Comparison of ENCODE assay signal across 8 cellular contexts in the genomic region with DNA sequence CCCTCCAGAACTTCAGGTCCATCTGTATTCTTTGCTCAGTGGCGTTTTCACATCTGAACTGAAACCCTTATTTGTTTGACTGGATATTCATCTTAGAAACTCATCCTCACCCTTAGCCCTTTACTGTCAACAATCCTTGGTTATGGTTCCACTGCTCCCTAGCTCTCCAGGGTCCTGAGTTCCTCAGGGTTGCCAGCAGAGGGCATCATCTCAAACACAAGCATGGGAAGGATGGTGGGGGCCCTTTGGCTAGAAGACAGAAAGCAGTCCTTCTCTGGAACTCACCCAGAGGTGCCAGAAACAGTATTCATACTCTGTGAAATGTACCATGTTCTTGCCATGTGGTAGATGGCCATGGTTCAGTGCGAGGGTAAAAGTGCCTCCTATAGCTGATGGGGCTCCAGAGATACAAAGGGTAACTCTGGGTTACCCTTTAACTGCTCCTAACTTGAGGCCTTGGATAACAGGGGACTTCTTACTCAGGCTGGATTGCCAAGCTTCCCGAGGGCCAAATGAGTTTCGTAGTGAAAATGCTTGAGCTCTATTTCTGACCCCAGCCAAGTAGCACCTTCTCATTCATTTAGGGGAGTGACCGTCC. TPM values are rescaled to one million over a fixed set of nuclear protein-coding genes. Genes with fewer than 3 reads are reported as not detected.
A peak's percentile ranks its signal among the peaks of the same experiment; 100 is the strongest.
DNase-seq lines count a peak whose midpoint lies in the region; ATAC-seq, FAIRE-seq and TF ChIP-seq lines count a peak whose summit lies in the region.

No MANE protein-coding gene starts in this region.

- no peak for TF ChIP-seq POLR2A in right lobe of liver (IDR thresholded peaks at IDR 0.05)

- no peak overlapping the region for H3K4me3 Mint-ChIP-seq in activated CD4-positive, alpha-beta T cell treated with anti-CD3 and anti-CD28 coated beads, Interleukin-2, amount 10 ng/mL, durations not matched to agents 7 days and 5 days

- no peaks in the 10 kb centered on the region for H4K20me1 ChIP-seq in DND-41 (ENCODE audit: insufficient read depth, low read length)

- WGBS in right lobe of liver (ENCODE audit: insufficient coverage, low coverage, low lambda C conversion rate, missing lambda C conversion rate), result 75% methylated on average over 1 of the region's 5 CpGs

- FAIRE-seq in RCC 7860 (lab: Jason Lieb, UNC), result no peak

- H3K4me2 ChIP-seq in DND-41 (ENCODE audit: insufficient read depth, low read length), result no peak overlapping the region

- intact Hi-C loops in right lobe of liver (cut with DNase I), result no loop called here

- TF ChIP-seq CTCF in DND-41 (IDR thresholded peaks at IDR 0.05; ENCODE audit: borderline replicate concordance, extremely low read depth, low read length, poor library complexity, severe bottlenecking), result peak; percentile 65
- peak; percentile 20 to 37 (median 34) for TF ChIP-seq CTCF in right lobe of liver (IDR thresholded peaks at IDR 0.05)

- H3K27ac Mint-ChIP-seq in activated CD4-positive, alpha-beta T cell treated with anti-CD3 and anti-CD28 coated beads, Interleukin-2, amount 10 ng/mL, durations not matched to agents 7 days and 5 days, result no peak overlapping the region

- CTCF ChIA-PET in activated CD4-positive, alpha-beta T cell treated with anti-CD3 and anti-CD28 coated beads, Interleukin-2, amount 10 ng/mL, durations not matched to agents 7 days and 5 days (lab: Charles Lee), result interaction anchor here (0.6 to 4.3 kb wide), 13 partner anchors 9 to 256 kb away, joined by 3 to 18 read pairs (median 3); a partner anchor contains a TSS

- no peak overlapping the region for H2AFZ ChIP-seq in DND-41 (ENCODE audit: low read depth, low read length)

- ATAC-seq in DND-41 (ENCODE audit: insufficient read depth, low read depth), result peak; percentile 85
- peak in 2 of 4 donors; percentile 30 to 44 for ATAC-seq in right lobe of liver
- ATAC-seq in HG03565 (IDR thresholded peaks at IDR 0.05; ENCODE audit: unreplicated experiment), result no peak
- no peak for ATAC-seq in HG02938 (IDR thresholded peaks at IDR 0.05; ENCODE audit: unreplicated experiment)

- H3K36me3 ChIP-seq in DND-41 (ENCODE audit: insufficient read depth, low read length) (peaks cover 87% of the 10 kb centered on the region), right lobe of liver (peaks cover 12 to 91% (median 50%) of the 10 kb centered on the region in 4 donors)

- H3K4me3 ChIP-seq in DND-41 (ENCODE audit: low read depth in 1 of 2, low read length in 2 of 2), result no peak overlapping the region
- no peak overlapping the region for H3K4me3 ChIP-seq in right lobe of liver

- H3K4me1 Mint-ChIP-seq in activated CD4-positive, alpha-beta T cell treated with anti-CD3 and anti-CD28 coated beads, Interleukin-2, amount 10 ng/mL, durations not matched to agents 7 days and 5 days, result peaks cover 4% of the 10 kb centered on the region

- no peak overlapping the region for H3K9ac ChIP-seq in DND-41 (ENCODE audit: low read depth, low read length)

- H3K27me3 ChIP-seq in DND-41 (ENCODE audit: insufficient read depth, low read length, poor library complexity), result no peaks in the 10 kb centered on the region
- H3K27me3 ChIP-seq in right lobe of liver, result no peaks in the 10 kb centered on the region

- no peaks in the 10 kb centered on the region for H3K4me1 ChIP-seq in DND-41 (ENCODE audit: insufficient read depth, low read length)
- no peaks in the 10 kb centered on the region for H3K4me1 ChIP-seq in right lobe of liver

- no peaks in the 10 kb centered on the region for H3K79me2 ChIP-seq in DND-41 (ENCODE audit: insufficient read depth, low read length)

- H3K9me3 ChIP-seq in DND-41 (ENCODE audit: insufficient read depth, low read length, severe bottlenecking), result no peaks in the 10 kb centered on the region
- no peaks in the 10 kb centered on the region for H3K9me3 ChIP-seq in right lobe of liver

- POLR2A ChIA-PET in activated CD4-positive, alpha-beta T cell treated with anti-CD3 and anti-CD28 coated beads, Interleukin-2, amount 10 ng/mL, durations not matched to agents 7 days and 5 days (lab: Charles Lee), result no interaction called here

- peak; percentile 40 for DNase-seq in DND-41
- DNase-seq in HuH-7.5 (ENCODE audit: low spot score), result peak; percentile 21
- DNase-seq in activated CD4-positive, alpha-beta T cell treated with anti-CD3 and anti-CD28 coated beads, Interleukin-2, amount 10 ng/mL, durations not matched to agents 7 days and 5 days, result peak; percentile 27
- no peak for DNase-seq in right lobe of liver
- no peak for DNase-seq in RCC 7860 (ENCODE audit: low spot score)
- DNase-seq in DMS79 treated with DMSO at 0.1 percent for 48 hours (lab: John Stamatoyannopoulos, UW), result no peak

- H3K36me3 Mint-ChIP-seq in activated CD4-positive, alpha-beta T cell treated with anti-CD3 and anti-CD28 coated beads, Interleukin-2, amount 10 ng/mL, durations not matched to agents 7 days and 5 days (ENCODE audit: low read depth), result peaks cover 78% of the 10 kb centered on the region

- H3K9me3 Mint-ChIP-seq in activated CD4-positive, alpha-beta T cell treated with anti-CD3 and anti-CD28 coated beads, Interleukin-2, amount 10 ng/mL, durations not matched to agents 7 days and 5 days, result no peaks in the 10 kb centered on the region

- H3K27ac ChIP-seq in DND-41 (ENCODE audit: low read length) (no peak overlapping the region), right lobe of liver (no peak overlapping the region)

- no peaks in the 10 kb centered on the region for H3K27me3 Mint-ChIP-seq in activated CD4-positive, alpha-beta T cell treated with anti-CD3 and anti-CD28 coated beads, Interleukin-2, amount 10 ng/mL, durations not matched to agents 7 days and 5 days

RNA-seq across cellular contexts. Expression of a gene that starts 11.3 kb away (rescaled TPM):
- 10 to 100 TPM; 72.3 to 75.5 TPM for total RNA-seq in activated CD4-positive, alpha-beta T cell treated with anti-CD3 and anti-CD28 coated beads, Interleukin-2, amount 10 ng/mL, durations not matched to agents 7 days and 5 days
- 10 to 100 TPM; 31.1 to 45.7 (median 39.0) TPM for total RNA-seq in right lobe of liver

RNA-seq across cellular contexts. Expression of a gene that starts 11.4 kb away (rescaled TPM):
- total RNA-seq in activated CD4-positive, alpha-beta T cell treated with anti-CD3 and anti-CD28 coated beads, Interleukin-2, amount 10 ng/mL, durations not matched to agents 7 days and 5 days, result 100 to 1,000 TPM; 122 TPM
- total RNA-seq in right lobe of liver, result 100 to 1,000 TPM in 4 of 6 experiments, 10 to 100 TPM in 2; 75.5 to 109 (median 103) TPM

RNA-seq across cellular contexts. Expression of a gene that starts 12.4 kb away (rescaled TPM):
- under 1 TPM; 0.10 to 0.25 TPM for total RNA-seq in activated CD4-positive, alpha-beta T cell treated with anti-CD3 and anti-CD28 coated beads, Interleukin-2, amount 10 ng/mL, durations not matched to agents 7 days and 5 days
- total RNA-seq in right lobe of liver, result under 1 TPM in 2 of 6 experiments, not detected in 4; 0.07 to 0.12 TPM

RNA-seq across cellular contexts. Expression of a gene that starts 45.9 kb away (rescaled TPM):
- under 1 TPM in 1 of 2 experiments, not detected in 1; 0.04 TPM for total RNA-seq in activated CD4-positive, alpha-beta T cell treated with anti-CD3 and anti-CD28 coated beads, Interleukin-2, amount 10 ng/mL, durations not matched to agents 7 days and 5 days
- under 1 TPM; 0.06 to 0.22 (median 0.12) TPM for total RNA-seq in right lobe of liver

Comparison
In these comparisons a context has a peak if more than half of its experiments do, and no peak if none do; other contexts are left out.
1. DNase-seq: peak in DND-41 (single experiment), HuH-7.5 (single experiment) and activated CD4-positive, alpha-beta T cell treated with anti-CD3 and anti-CD28 coated beads, Interleukin-2, amount 10 ng/mL, durations not matched to agents 7 days and 5 days (single experiment); none in right lobe of liver (0 of 3), RCC 7860 (single experiment) and DMS79 treated with DMSO at 0.1 percent for 48 hours (single experiment).